In the genomic region with DNA sequence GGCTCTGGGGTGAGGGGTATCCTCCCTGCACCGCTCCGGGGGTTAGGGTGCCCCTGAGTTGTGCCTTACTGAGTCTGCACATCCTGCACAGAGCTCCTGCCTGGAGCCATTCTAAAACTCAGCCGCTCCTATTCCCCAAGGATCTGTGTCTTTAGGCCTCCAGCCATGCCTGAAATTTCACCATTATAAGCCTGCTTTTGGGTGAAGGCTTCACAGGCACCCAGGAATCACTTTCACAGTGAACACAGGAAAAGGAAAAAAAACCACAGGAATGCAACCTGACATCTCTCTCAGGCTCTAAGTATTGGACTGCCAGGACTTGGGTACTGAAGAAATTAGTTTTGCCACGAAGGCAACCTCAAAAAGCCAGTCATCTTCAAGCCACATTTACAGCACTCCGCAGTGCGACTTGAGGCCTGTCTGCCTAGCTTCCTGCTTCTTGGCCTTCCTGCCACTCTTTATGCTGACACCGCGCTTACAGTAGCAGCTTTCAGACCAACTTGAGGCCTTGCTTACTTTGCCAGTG, we compare ENCODE assay signal across 1 cellular context.
TF ChIP-seq lines count a peak whose summit lies in the region.

No MANE protein-coding gene starts in this region.

TF ChIP-seq in GM23338, 12 proteins besides CTCF, POLR2A, EP300 and RAD21 (continued from another document):
- TF ChIP-seq, protein P1, sequence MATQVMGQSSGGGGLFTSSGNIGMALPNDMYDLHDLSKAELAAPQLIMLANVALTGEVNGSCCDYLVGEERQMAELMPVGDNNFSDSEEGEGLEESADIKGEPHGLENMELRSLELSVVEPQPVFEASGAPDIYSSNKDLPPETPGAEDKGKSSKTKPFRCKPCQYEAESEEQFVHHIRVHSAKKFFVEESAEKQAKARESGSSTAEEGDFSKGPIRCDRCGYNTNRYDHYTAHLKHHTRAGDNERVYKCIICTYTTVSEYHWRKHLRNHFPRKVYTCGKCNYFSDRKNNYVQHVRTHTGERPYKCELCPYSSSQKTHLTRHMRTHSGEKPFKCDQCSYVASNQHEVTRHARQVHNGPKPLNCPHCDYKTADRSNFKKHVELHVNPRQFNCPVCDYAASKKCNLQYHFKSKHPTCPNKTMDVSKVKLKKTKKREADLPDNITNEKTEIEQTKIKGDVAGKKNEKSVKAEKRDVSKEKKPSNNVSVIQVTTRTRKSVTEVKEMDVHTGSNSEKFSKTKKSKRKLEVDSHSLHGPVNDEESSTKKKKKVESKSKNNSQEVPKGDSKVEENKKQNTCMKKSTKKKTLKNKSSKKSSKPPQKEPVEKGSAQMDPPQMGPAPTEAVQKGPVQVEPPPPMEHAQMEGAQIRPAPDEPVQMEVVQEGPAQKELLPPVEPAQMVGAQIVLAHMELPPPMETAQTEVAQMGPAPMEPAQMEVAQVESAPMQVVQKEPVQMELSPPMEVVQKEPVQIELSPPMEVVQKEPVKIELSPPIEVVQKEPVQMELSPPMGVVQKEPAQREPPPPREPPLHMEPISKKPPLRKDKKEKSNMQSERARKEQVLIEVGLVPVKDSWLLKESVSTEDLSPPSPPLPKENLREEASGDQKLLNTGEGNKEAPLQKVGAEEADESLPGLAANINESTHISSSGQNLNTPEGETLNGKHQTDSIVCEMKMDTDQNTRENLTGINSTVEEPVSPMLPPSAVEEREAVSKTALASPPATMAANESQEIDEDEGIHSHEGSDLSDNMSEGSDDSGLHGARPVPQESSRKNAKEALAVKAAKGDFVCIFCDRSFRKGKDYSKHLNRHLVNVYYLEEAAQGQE (IDR thresholded peaks at IDR 0.05; ENCODE audit: unreplicated experiment): no peak
- TF ChIP-seq CREB1 (CRISPR knock-in tag; IDR thresholded peaks at IDR 0.05; ENCODE audit: low read depth): no peak
- TF ChIP-seq NANOG (IDR thresholded peaks at IDR 0.05; ENCODE audit: borderline replicate concordance): no peak
- TF ChIP-seq, protein P2, sequence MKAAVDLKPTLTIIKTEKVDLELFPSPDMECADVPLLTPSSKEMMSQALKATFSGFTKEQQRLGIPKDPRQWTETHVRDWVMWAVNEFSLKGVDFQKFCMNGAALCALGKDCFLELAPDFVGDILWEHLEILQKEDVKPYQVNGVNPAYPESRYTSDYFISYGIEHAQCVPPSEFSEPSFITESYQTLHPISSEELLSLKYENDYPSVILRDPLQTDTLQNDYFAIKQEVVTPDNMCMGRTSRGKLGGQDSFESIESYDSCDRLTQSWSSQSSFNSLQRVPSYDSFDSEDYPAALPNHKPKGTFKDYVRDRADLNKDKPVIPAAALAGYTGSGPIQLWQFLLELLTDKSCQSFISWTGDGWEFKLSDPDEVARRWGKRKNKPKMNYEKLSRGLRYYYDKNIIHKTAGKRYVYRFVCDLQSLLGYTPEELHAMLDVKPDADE (IDR thresholded peaks at IDR 0.05): no peak
- TF ChIP-seq ZNF114 (CRISPR knock-in tag; IDR thresholded peaks at IDR 0.05): no peak
- no peak for TF ChIP-seq POLR2AphosphoS5 (IDR thresholded peaks at IDR 0.05; ENCODE audit: low read depth)
- TF ChIP-seq JUNB (IDR thresholded peaks at IDR 0.05; ENCODE audit: unreplicated experiment): no peak
